Comparison of ENCODE assay signal across 21 cellular contexts in genomic region chr7:27765856-27766255, GRCh38. TPM values are rescaled to one million over a fixed set of nuclear protein-coding genes. Genes with fewer than 3 reads are reported as not detected.
A peak's percentile ranks its signal among the peaks of the same experiment; 100 is the strongest.
DNase-seq lines count a peak whose midpoint lies in the region; ATAC-seq, FAIRE-seq and TF ChIP-seq lines count a peak whose summit lies in the region.
"Had no signal": no experiment of that assay in that cellular context is flagged by ENCODE, and none has a peak within 500 bp of the region (broad histone marks: within the 10 kb centered on the region; RNA-seq: fewer than 3 reads in every experiment).

No MANE protein-coding gene starts in this region.

- peaks cover 80% of the 10 kb centered on the region for H3K4me1 ChIP-seq in Loucy (ENCODE audit: insufficient read depth, low read length, poor library complexity, severe bottlenecking)
- no peaks in the 10 kb centered on the region for H3K4me1 ChIP-seq in astrocyte (ENCODE audit: insufficient read depth, low read length)
- H3K4me1 ChIP-seq: BLaER1 treated with 17β-estradiol and CSF1 and Interleukin-3, amounts not matched to agents 10 nM and 100 nM had no signal

- peaks cover 2% of the 10 kb centered on the region for H3K9me3 Mint-ChIP-seq in Calu3 (ENCODE audit: low read depth, unreplicated experiment)
- H3K9me3 Mint-ChIP-seq in astrocyte (ENCODE audit: unreplicated experiment) = no peaks in the 10 kb centered on the region
- H3K9me3 Mint-ChIP-seq in progenitor cell of endocrine pancreas (ENCODE audit: low read depth) = peaks cover 7% of the 10 kb centered on the region
- H3K9me3 Mint-ChIP-seq: HFFc6 had no signal

- no peak overlapping the region for H3K4me2 ChIP-seq in Loucy (ENCODE audit: low read depth, low read length, poor library complexity, severe bottlenecking)
- H3K4me2 ChIP-seq in astrocyte (ENCODE audit: low read length) = no peak overlapping the region
- H3K4me2 ChIP-seq: BLaER1 treated with 17β-estradiol and CSF1 and Interleukin-3, amounts not matched to agents 10 nM and 100 nM had no signal

- H3K27me3 ChIP-seq in Loucy (ENCODE audit: insufficient read depth, low read length, poor library complexity, severe bottlenecking) (no peaks in the 10 kb centered on the region), astrocyte (ENCODE audit: insufficient read depth, low read length) (no peaks in the 10 kb centered on the region)
- H3K27me3 ChIP-seq: BLaER1 treated with 17β-estradiol and CSF1 and Interleukin-3, amounts not matched to agents 10 nM and 100 nM had no signal

- H3K4me3 Mint-ChIP-seq in Calu3 (ENCODE audit: low read depth, unreplicated experiment) (no peak overlapping the region), astrocyte (ENCODE audit: unreplicated experiment) (no peak overlapping the region), progenitor cell of endocrine pancreas (ENCODE audit: low read depth) (no peak overlapping the region)
- H3K4me3 Mint-ChIP-seq: HFFc6 had no signal

- peaks cover 32% of the 10 kb centered on the region for H3K4me1 Mint-ChIP-seq in Calu3 (ENCODE audit: low read depth, unreplicated experiment)
- H3K4me1 Mint-ChIP-seq in astrocyte (ENCODE audit: low read depth, unreplicated experiment) = peaks cover 5% of the 10 kb centered on the region
- peaks cover 11% of the 10 kb centered on the region for H3K4me1 Mint-ChIP-seq in progenitor cell of endocrine pancreas (ENCODE audit: low read depth)

- H3K9me3 ChIP-seq in Loucy (ENCODE audit: insufficient read depth, low read depth, low read length) (peaks cover 10% of the 10 kb centered on the region; the same call in 1 of the 2 replicates), astrocyte (ENCODE audit: insufficient read depth, low read depth, low read length) (no peaks in the 10 kb centered on the region)

- H3K27ac Mint-ChIP-seq in Calu3 (ENCODE audit: unreplicated experiment) (peak overlapping the region; percentile 10), astrocyte (ENCODE audit: unreplicated experiment) (peak overlapping the region; percentile 50), progenitor cell of endocrine pancreas (peak overlapping the region; percentile 62)
- H3K27ac Mint-ChIP-seq: CD4-positive, CD25-positive, alpha-beta regulatory T cell had no signal

- H3K36me3 Mint-ChIP-seq in Calu3 (ENCODE audit: insufficient read depth, unreplicated experiment) (peaks cover 11% of the 10 kb centered on the region), astrocyte (ENCODE audit: low read depth, unreplicated experiment) (peaks cover 5% of the 10 kb centered on the region), progenitor cell of endocrine pancreas (ENCODE audit: insufficient read depth) (peaks cover 26% of the 10 kb centered on the region)

- H3K4me3 ChIP-seq in Loucy (ENCODE audit: low read length, poor library complexity, severe bottlenecking) = peak overlapping the region; percentile 18
- no peak overlapping the region for H3K4me3 ChIP-seq in astrocyte (ENCODE audit: insufficient read depth, low read depth, low read length)
- H3K4me3 ChIP-seq: BLaER1 treated with 17β-estradiol and CSF1 and Interleukin-3, amounts not matched to agents 10 nM and 100 nM had no signal

- H3K9me2 ChIP-seq in Loucy (replicated peaks; ENCODE audit: low read depth, low read length) = no peaks in the 10 kb centered on the region

- H2AFZ ChIP-seq in Loucy (ENCODE audit: low read length) = no peak overlapping the region
- no peak overlapping the region for H2AFZ ChIP-seq in astrocyte (ENCODE audit: low read depth, low read length)

- H3K27me3 Mint-ChIP-seq in Calu3 (ENCODE audit: unreplicated experiment) (no peaks in the 10 kb centered on the region), astrocyte (ENCODE audit: low read depth, unreplicated experiment) (no peaks in the 10 kb centered on the region), progenitor cell of endocrine pancreas (no peaks in the 10 kb centered on the region)
- H3K27me3 Mint-ChIP-seq: CD4-positive, CD25-positive, alpha-beta regulatory T cell had no signal

- no TSS peak for BruUV-seq in Calu3 (replicated peaks; lab: Mats Ljungman, UMichigan)

- peaks cover 77% of the 10 kb centered on the region for H3K79me2 ChIP-seq in Loucy (ENCODE audit: insufficient read depth, low read length)
- H3K79me2 ChIP-seq in astrocyte (ENCODE audit: insufficient read depth, low read length) = peaks cover 36% of the 10 kb centered on the region

- FAIRE-seq in astrocyte (lab: Jason Lieb, UNC) = no peak
- FAIRE-seq: GM12892, H1, HepG2, HTR-8/SVneo had no signal

- CTCF ChIA-PET in Calu3 (lab: Charles Lee) = no interaction called here

- ATAC-seq in HG02884 (IDR thresholded peaks at IDR 0.05; ENCODE audit: unreplicated experiment) = no peak
- ATAC-seq: HepG2 had no signal

- H4K20me1 ChIP-seq in Loucy (ENCODE audit: insufficient read depth, low read length, poor library complexity, severe bottlenecking) (peaks cover 3% of the 10 kb centered on the region), astrocyte (ENCODE audit: insufficient read depth, low read length) (peaks cover 29% of the 10 kb centered on the region)

- H3K27ac ChIP-seq in astrocyte (ENCODE audit: low read depth, low read length) = no peak overlapping the region
- H3K27ac ChIP-seq: BLaER1 treated with 17β-estradiol and CSF1 and Interleukin-3, amounts not matched to agents 10 nM and 100 nM had no signal

- H3K9ac ChIP-seq in Loucy (ENCODE audit: low read depth, low read length, poor library complexity, severe bottlenecking) = peak overlapping the region; percentile 10
- no peak overlapping the region for H3K9ac ChIP-seq in astrocyte (ENCODE audit: low read length)
- H3K9ac ChIP-seq: BLaER1 treated with 17β-estradiol and CSF1 and Interleukin-3, amounts not matched to agents 10 nM and 100 nM had no signal

- intact Hi-C loops in Calu3 (cut with micrococcal nuclease; ENCODE audit: unreplicated experiment) = no loop called here

- TF ChIP-seq CTCF in Calu3 (IDR thresholded peaks at IDR 0.05; ENCODE audit: unreplicated experiment) (no peak), Loucy (conservative IDR thresholded peaks at IDR 0.05; ENCODE audit: low read length) (no peak), astrocyte (IDR thresholded peaks at IDR 0.05; ENCODE audit: insufficient read depth, low read depth, low read length) (no peak), progenitor cell of endocrine pancreas (IDR thresholded peaks at IDR 0.05; ENCODE audit: unreplicated experiment) (no peak)

- peaks cover 24% of the 10 kb centered on the region; the same call in 1 of the 2 replicates for H3F3A ChIP-seq in Loucy (ENCODE audit: low read depth)

- peaks cover 36% of the 10 kb centered on the region for H3K36me3 ChIP-seq in Loucy (ENCODE audit: insufficient read depth, low read length)
- peaks cover 3% of the 10 kb centered on the region for H3K36me3 ChIP-seq in astrocyte (ENCODE audit: insufficient read depth, low read length)

- DNase-seq in Calu3 = no peak
- DNase-seq in astrocyte (ENCODE audit: low read depth) = no peak
- DNase-seq in progenitor cell of endocrine pancreas (ENCODE audit: low spot score, unreplicated experiment) = no peak
- DNase-seq in NAMALWA (ENCODE audit: low spot score) = no peak
- DNase-seq in NCI-H510A (lab: John Stamatoyannopoulos, UW) = no peak
- DNase-seq in NCI-H82 (lab: John Stamatoyannopoulos, UW) = no peak
- DNase-seq: 8988T; ACHN; CD4-positive, CD25-positive, alpha-beta regulatory T cell; DMS 273 treated with DMSO at 0.1 percent for 48 hours; DMS79; GDM1; HCEC 1CT; HFFc6 had no signal

RNA-seq across cellular contexts. Expression of gene TAX1BP1, which starts 25.9 kb away (rescaled TPM):
- 190 TPM in 2 replicates for total RNA-seq in Calu3 (2022)
- total RNA-seq in astrocyte = 127 and 133 TPM in 2 replicates
- 98.1 and 101 TPM in 2 replicates for total RNA-seq in progenitor cell of endocrine pancreas

Comparison
In these comparisons a context has a peak if more than half of its experiments do, and no peak if none do; other contexts are left out.
1. H3K27ac Mint-ChIP-seq: peak in every context shown above with its lines; median percentile 62 in progenitor cell of endocrine pancreas; 50 in astrocyte; 10 in Calu3.